ENCODE assay signal across 1 cellular context in genomic region chr1:104092698-104093097, GRCh38.
TF ChIP-seq lines count a peak whose summit lies in the region.

No MANE protein-coding gene starts in this region.

TF ChIP-seq in WTC11, 78 proteins besides CTCF, POLR2A, EP300 and RAD21:
- TF ChIP-seq RELA (CRISPR knock-in tag; IDR thresholded peaks at IDR 0.05; ENCODE audit: borderline replicate concordance) (no peak), JAZF1 (CRISPR knock-in tag; IDR thresholded peaks at IDR 0.05) (no peak), MXD4 (CRISPR knock-in tag; IDR thresholded peaks at IDR 0.05; ENCODE audit: borderline replicate concordance) (no peak), NFATC4 (CRISPR knock-in tag; IDR thresholded peaks at IDR 0.05) (no peak), OVOL2 (CRISPR knock-in tag; IDR thresholded peaks at IDR 0.05; ENCODE audit: borderline replicate concordance) (no peak), E2F1 (CRISPR knock-in tag; IDR thresholded peaks at IDR 0.05) (no peak), IRF2 (CRISPR knock-in tag; IDR thresholded peaks at IDR 0.05; ENCODE audit: borderline replicate concordance, low read depth) (no peak), PRDM15 (CRISPR knock-in tag; IDR thresholded peaks at IDR 0.05) (no peak), ZNF512 (CRISPR knock-in tag; IDR thresholded peaks at IDR 0.05; ENCODE audit: borderline replicate concordance) (no peak), ZSCAN18 (CRISPR knock-in tag; IDR thresholded peaks at IDR 0.05) (no peak), FOXP4 (CRISPR knock-in tag; IDR thresholded peaks at IDR 0.05) (no peak), AFF4 (CRISPR knock-in tag; IDR thresholded peaks at IDR 0.05; ENCODE audit: borderline replicate concordance) (no peak), PRRX2 (CRISPR knock-in tag; IDR thresholded peaks at IDR 0.05) (no peak), SP1 (CRISPR knock-in tag; conservative IDR thresholded peaks at IDR 0.05) (no peak), MAX (CRISPR knock-in tag; IDR thresholded peaks at IDR 0.05) (no peak)
TF ChIP-seq in WTC11: peak in this region for 0.
